27 cellular contexts compared by ENCODE assay signal in genomic region chrX:2486476-2487133, GRCh38. TPM values are rescaled to one million over a fixed set of nuclear protein-coding genes. Genes with fewer than 3 reads are reported as not detected.
DNase-seq lines count a peak whose midpoint lies in the region; ATAC-seq, FAIRE-seq and TF ChIP-seq lines count a peak whose summit lies in the region.
"Had no signal": no experiment of that assay in that cellular context is flagged by ENCODE, and none has a peak within 500 bp of the region (broad histone marks: within the 10 kb centered on the region; RNA-seq: fewer than 3 reads in every experiment).

No MANE protein-coding gene starts in this region.

- TF ChIP-seq EP300 in H1 (IDR thresholded peaks at IDR 0.05; ENCODE audit: borderline replicate concordance in 1 of 2, low read depth in 2 of 2, low read length in 2 of 2): no peak

- H4K5ac ChIP-seq in H9 (ENCODE audit: insufficient read length, low read depth, low read length): no peak overlapping the region
- H4K5ac ChIP-seq in H1 (ENCODE audit: insufficient read length, low read depth, low read length): no peak overlapping the region

- H3K27me3 ChIP-seq in ACC112 (ENCODE audit: insufficient read depth, low read length) (no peaks in the 10 kb centered on the region), H9 (ENCODE audit: insufficient read depth, low read length) (no peaks in the 10 kb centered on the region), H1 (replicated peaks in 1 of 4; ENCODE audit: control insufficient read depth in 3 of 4, extremely low read depth in 1 of 4, insufficient read depth in 3 of 4, low read length in 3 of 4) (no peaks in the 10 kb centered on the region), neuronal stem cell (ENCODE audit: control insufficient read depth in 3 of 3, insufficient read depth in 3 of 3, low read depth in 1 of 3, low read length in 3 of 3) (no peaks in the 10 kb centered on the region), Caco-2 (replicated peaks; ENCODE audit: control insufficient read depth, insufficient read depth, low read length) (no peaks in the 10 kb centered on the region)
- H3K27me3 ChIP-seq: BLaER1 treated with 17β-estradiol and CSF1 and Interleukin-3, amounts not matched to agents 10 nM and 100 nM had no signal

- POLR2A ChIA-PET in H1 (lab: Charles Lee; ENCODE audit: partially characterized antibody) (no interaction called here), Caco-2 (lab: Charles Lee) (no interaction called here)

- no peaks in the 10 kb centered on the region for H3K79me1 ChIP-seq in H9 (ENCODE audit: insufficient read depth, low read depth, low read length, poor library complexity, severe bottlenecking)
- H3K79me1 ChIP-seq in H1 (ENCODE audit: low read depth, low read length): peaks cover 15% of the 10 kb centered on the region
- peaks cover 12% of the 10 kb centered on the region for H3K79me1 ChIP-seq in neuronal stem cell (ENCODE audit: low read depth, low read length)

- BruUV-seq in Caco-2 (replicated peaks; lab: Mats Ljungman, UMichigan): no TSS peak

- no peak overlapping the region for H3K4ac ChIP-seq in H9 (ENCODE audit: low read depth, low read length)
- no peak overlapping the region for H3K4ac ChIP-seq in H1 (replicated peaks; ENCODE audit: insufficient read length, low read depth, low read length)
- no peak overlapping the region for H3K4ac ChIP-seq in neuronal stem cell (ENCODE audit: low read length)

- H3K27me3 Mint-ChIP-seq in H9 (ENCODE audit: low read depth) (no peaks in the 10 kb centered on the region), Caco-2 (ENCODE audit: insufficient read depth, unreplicated experiment) (no peaks in the 10 kb centered on the region)
- H3K27me3 Mint-ChIP-seq: activated CD4-positive, alpha-beta T cell treated with anti-CD3 and anti-CD28 coated beads for 36 hours; central memory CD8-positive, alpha-beta T cell; T-cell had no signal

- H3K4me3 Mint-ChIP-seq in H9 (no peak overlapping the region; a peak in 1 of 5 replicates), Caco-2 (ENCODE audit: unreplicated experiment) (no peak overlapping the region)
- H3K4me3 Mint-ChIP-seq: activated CD4-positive, alpha-beta T cell treated with anti-CD3 and anti-CD28 coated beads for 36 hours; activated T-cell treated with anti-CD3 and anti-CD28 coated beads, Interleukin-2, amount 50 U/mL, for 4 hours; central memory CD8-positive, alpha-beta T cell; T-cell had no signal

- H2BK20ac ChIP-seq in H9 (ENCODE audit: low read depth, low read length, poor library complexity, severe bottlenecking) (no peak overlapping the region), H1 (ENCODE audit: low read length) (no peak overlapping the region)

- H2BK5ac ChIP-seq in H9 (ENCODE audit: insufficient read length, low read length) (peak overlapping the region; percentile 23), H1 (ENCODE audit: low read depth, low read length) (peak overlapping the region; percentile 73), neuronal stem cell (ENCODE audit: low read length) (no peak overlapping the region)

- H3K14ac ChIP-seq in H9 (ENCODE audit: insufficient read depth, low read length) (no peak overlapping the region; the same call in 1 of the 2 replicates), H1 (ENCODE audit: insufficient read length) (no peak overlapping the region), neuronal stem cell (ENCODE audit: low read length) (no peak overlapping the region)

- H3K4me2 ChIP-seq in H9 (ENCODE audit: insufficient read depth, insufficient read length, low read length): no peak overlapping the region
- H3K4me2 ChIP-seq in H1 (ENCODE audit: insufficient read depth in 1 of 2, low read depth in 2 of 2, low read length in 2 of 2): no peak overlapping the region
- H3K4me2 ChIP-seq in neuronal stem cell (ENCODE audit: insufficient read depth, low read length, poor library complexity, severe bottlenecking): no peak overlapping the region

- no peak overlapping the region for H3T11ph ChIP-seq in H9 (ENCODE audit: low read length)

- peak overlapping the region; percentile 75 to 96 (median 91); a peak in 6 of 7 replicates for H3K27ac Mint-ChIP-seq in H9
- H3K27ac Mint-ChIP-seq in Caco-2 (ENCODE audit: unreplicated experiment): no peak overlapping the region
- H3K27ac Mint-ChIP-seq: activated CD4-positive, alpha-beta T cell treated with anti-CD3 and anti-CD28 coated beads for 36 hours; T-cell had no signal

- no peak for ATAC-seq in HG02981 (IDR thresholded peaks at IDR 0.05; ENCODE audit: unreplicated experiment)
- ATAC-seq in omental fat pad (ENCODE audit: low FRiP score): no peak
- ATAC-seq: activated CD4-positive, alpha-beta T cell treated with anti-CD3 and anti-CD28 coated beads for 36 hours; activated T-cell treated with anti-CD3 and anti-CD28 coated beads, Interleukin-2, amount 50 U/mL, for 4 hours; K562; stimulated activated naive CD8-positive, alpha-beta T cell treated with anti-CD3 and anti-CD28 coated beads, Interleukin-15, Interleukin-2, amounts not matched to agents 100 U/mL and 50 U/mL, for 24 hours; T-cell had no signal

- H3K4me3 ChIP-seq in ACC112 (ENCODE audit: low read depth, low read length) (no peak overlapping the region), H1 (ENCODE audit: extremely low read depth in 1 of 4, insufficient read depth in 2 of 4, low read depth in 3 of 4, low read length in 4 of 4) (no peak overlapping the region), neuronal stem cell (ENCODE audit: low read length in 2 of 2) (no peak overlapping the region), Caco-2 (ENCODE audit: low read depth, low read length) (no peak overlapping the region)
- H3K4me3 ChIP-seq: BLaER1 treated with 17β-estradiol and CSF1 and Interleukin-3, amounts not matched to agents 10 nM and 100 nM; K562 had no signal

- H3K18ac ChIP-seq in H9 (ENCODE audit: insufficient read length, low read depth, low read length) (no peak overlapping the region), H1 (ENCODE audit: extremely low read depth, low read length) (no peak overlapping the region), neuronal stem cell (ENCODE audit: low read length) (no peak overlapping the region)

- TF ChIP-seq CTCF in H9 (conservative IDR thresholded peaks at IDR 0.05) (no peak), H1 (IDR thresholded peaks at IDR 0.05; ENCODE audit: control extremely low read depth in 1 of 3, insufficient read depth in 1 of 3, low read depth in 1 of 3, low read length in 3 of 3) (no peak), Caco-2 (IDR thresholded peaks at IDR 0.05; ENCODE audit: insufficient read depth in 1 of 2, low read depth in 1 of 2, low read length in 1 of 2, severe bottlenecking in 1 of 2, unreplicated experiment in 1 of 2) (no peak), omental fat pad (IDR thresholded peaks at IDR 0.05) (no peak)

- H4K8ac ChIP-seq in H9 (replicated peaks; ENCODE audit: insufficient read length, low read depth, low read length): no peak overlapping the region
- no peak overlapping the region for H4K8ac ChIP-seq in H1 (ENCODE audit: extremely low read depth, insufficient read depth, low read length)
- H4K8ac ChIP-seq in neuronal stem cell (ENCODE audit: low read depth, low read length): no peak overlapping the region

- H3K36me3 Mint-ChIP-seq in H9 (ENCODE audit: insufficient read depth in 1 of 3, low read depth in 3 of 3) (peaks cover 39 to 57% (median 53%) of the 10 kb centered on the region in 3 experiments; a peak in 6 of 7 replicates), Caco-2 (ENCODE audit: insufficient read depth, unreplicated experiment) (peaks cover 82% of the 10 kb centered on the region)

- H4K91ac ChIP-seq in H9 (ENCODE audit: insufficient read length, low read depth, low read length): no peak overlapping the region
- no peak overlapping the region for H4K91ac ChIP-seq in H1 (replicated peaks; ENCODE audit: insufficient read length, low read length)
- H4K91ac ChIP-seq in neuronal stem cell (ENCODE audit: low read depth, low read length, poor library complexity): no peak overlapping the region

- H2BK120ac ChIP-seq in H9 (ENCODE audit: low read depth, low read length, poor library complexity, severe bottlenecking) (no peak overlapping the region), H1 (replicated peaks; ENCODE audit: low read depth, low read length) (no peak overlapping the region), neuronal stem cell (ENCODE audit: low read depth, low read length) (no peak overlapping the region)

- DNase-seq in H9: no peak
- no peak for DNase-seq in H1 (ENCODE audit: low read depth in 1 of 2, low spot score in 2 of 2)
- DNase-seq in neuronal stem cell (ENCODE audit: low spot score): no peak
- no peak for DNase-seq in NCI-H345 treated with DMSO at 0.1 percent for 48 hours (lab: John Stamatoyannopoulos, UW; ENCODE audit: unreplicated experiment)
- DNase-seq in Caco-2: no peak
- DNase-seq in omental fat pad (ENCODE audit: low spot score): no peak
- DNase-seq: activated CD4-positive, alpha-beta T cell treated with anti-CD3 and anti-CD28 coated beads for 36 hours; activated CD8-positive, alpha-beta memory T cell treated with anti-CD3 and anti-CD28 coated beads for 24 hours; activated naive CD4-positive, alpha-beta T cell treated with anti-CD3 and anti-CD28 coated beads, Interleukin-2, amount 50 U/mL, for 16 hours; activated T-cell treated with anti-CD3 and anti-CD28 coated beads, Interleukin-2, amount 50 U/mL, for 4 hours; anterior cingulate cortex; erythroblast; MM.1S; NCI-H774; occipital lobe; retina; SIG-M5; stimulated activated CD4-positive, alpha-beta T cell treated with anti-CD3 and anti-CD28 coated beads, Interleukin-4, amount 100 ng/mL, for 4 hours; stimulated activated naive CD8-positive, alpha-beta T cell treated with anti-CD3 and anti-CD28 coated beads, Interleukin-15, Interleukin-2, amounts not matched to agents 100 U/mL and 50 U/mL, for 24 hours; T-cell; trophoblast cell had no signal

- H2AFZ ChIP-seq in ACC112 (ENCODE audit: low read length, unreplicated experiment): no peak overlapping the region
- H2AFZ ChIP-seq in H9 (ENCODE audit: low read length): no peak overlapping the region
- no peak overlapping the region for H2AFZ ChIP-seq in H1 (ENCODE audit: low read length)
- no peak overlapping the region for H2AFZ ChIP-seq in neuronal stem cell (ENCODE audit: low read length)

- H3K4me1 ChIP-seq in ACC112 (ENCODE audit: control insufficient read depth, insufficient read depth, low read length, unreplicated experiment): peaks cover 19% of the 10 kb centered on the region
- peaks cover 3% of the 10 kb centered on the region for H3K4me1 ChIP-seq in H9 (ENCODE audit: insufficient read depth, low read length)
- peaks cover 5 to 13% (median 8%) of the 10 kb centered on the region in 4 experiments for H3K4me1 ChIP-seq in H1 (replicated peaks in 1 of 4; ENCODE audit: control insufficient read depth in 3 of 4, insufficient read depth in 4 of 4, low read length in 3 of 4)
- H3K4me1 ChIP-seq in neuronal stem cell (ENCODE audit: control insufficient read depth in 2 of 2, insufficient read depth in 1 of 2, low read depth in 1 of 2, low read length in 2 of 2): peaks cover 0 to 13% of the 10 kb centered on the region in 2 donors
- H3K4me1 ChIP-seq in Caco-2: peaks cover 11% of the 10 kb centered on the region; the same call in 1 of the 2 replicates

- H3K9me3 ChIP-seq in H9 (ENCODE audit: control insufficient read depth, low read depth, low read length): no peaks in the 10 kb centered on the region
- no peaks in the 10 kb centered on the region for H3K9me3 ChIP-seq in H1 (ENCODE audit: insufficient read depth in 2 of 2, low read depth in 1 of 2, low read length in 1 of 2)
- H3K9me3 ChIP-seq in neuronal stem cell (replicated peaks in 1 of 2; ENCODE audit: control insufficient read depth in 2 of 2, insufficient read depth in 1 of 2, low read depth in 1 of 2, low read length in 2 of 2): peaks cover 0 to 3% of the 10 kb centered on the region in 2 donors
- H3K9me3 ChIP-seq in Caco-2: no peaks in the 10 kb centered on the region

- H3K23ac ChIP-seq in H9 (ENCODE audit: insufficient read length, low read depth, low read length) (no peak overlapping the region), H1 (ENCODE audit: insufficient read length) (no peak overlapping the region), neuronal stem cell (ENCODE audit: low read depth, low read length, poor library complexity) (no peak overlapping the region)

- H2AK5ac ChIP-seq in H9 (ENCODE audit: insufficient read length, low read length) (no peak overlapping the region), H1 (ENCODE audit: low read depth, low read length) (no peak overlapping the region), neuronal stem cell (ENCODE audit: low read depth, low read length) (no peak overlapping the region)

- H4K20me1 ChIP-seq in H9 (ENCODE audit: control insufficient read depth, insufficient read depth, insufficient read length) (no peaks in the 10 kb centered on the region), H1 (replicated peaks in 1 of 2; ENCODE audit: control insufficient read depth in 1 of 2, insufficient read depth in 2 of 2, low read length in 2 of 2) (peaks cover 12 to 15% of the 10 kb centered on the region in 2 experiments)

- no peak for FAIRE-seq in H1 (lab: Jason Lieb, UNC)
- FAIRE-seq: H54, K562 had no signal

- H3K36me3 ChIP-seq in ACC112 (ENCODE audit: insufficient read depth, low read length) (peaks cover 32% of the 10 kb centered on the region), H1 (ENCODE audit: control insufficient read depth in 2 of 4, insufficient read depth in 4 of 4, low read length in 3 of 4) (peaks cover 10 to 49% (median 36%) of the 10 kb centered on the region in 4 experiments; a peak in 7 of 8 replicates), neuronal stem cell (replicated peaks in 1 of 2; ENCODE audit: control insufficient read depth in 2 of 2, insufficient read depth in 2 of 2, low read length in 2 of 2) (peaks cover 30 to 70% of the 10 kb centered on the region in 2 donors), Caco-2 (ENCODE audit: control insufficient read depth, insufficient read depth, low read length) (peaks cover 18% of the 10 kb centered on the region)

- H3K4me1 Mint-ChIP-seq in H9: peaks cover 36 to 38% of the 10 kb centered on the region in 2 experiments
- peaks cover 7% of the 10 kb centered on the region for H3K4me1 Mint-ChIP-seq in Caco-2 (ENCODE audit: low read depth, unreplicated experiment)
- H3K4me1 Mint-ChIP-seq: activated CD4-positive, alpha-beta T cell treated with anti-CD3 and anti-CD28 coated beads for 36 hours had no signal

- H2BK12ac ChIP-seq in H9 (ENCODE audit: insufficient read length, low read depth, low read length) (no peak overlapping the region), H1 (ENCODE audit: low read depth, low read length) (no peak overlapping the region), neuronal stem cell (ENCODE audit: low read length) (no peak overlapping the region)

- H3K9ac ChIP-seq in H9 (ENCODE audit: extremely low read depth, insufficient read length, low read length): no peak overlapping the region
- H3K9ac ChIP-seq in H1 (replicated peaks in 1 of 4; ENCODE audit: extremely low read depth in 1 of 4, low read depth in 3 of 4, low read length in 3 of 4): no peak overlapping the region
- H3K9ac ChIP-seq in neuronal stem cell (ENCODE audit: low read depth, low read length, poor library complexity): peak overlapping the region; percentile 27

- no peak overlapping the region for H3K56ac ChIP-seq in H9 (ENCODE audit: insufficient read length, low read depth, low read length)
- H3K56ac ChIP-seq in H1 (replicated peaks; ENCODE audit: insufficient read length, low read depth, low read length): no peak overlapping the region

- H3K23me2 ChIP-seq in H9 (ENCODE audit: insufficient read length, low read depth, low read length, poor library complexity, severe bottlenecking): peaks cover 3% of the 10 kb centered on the region
- H3K23me2 ChIP-seq in H1 (ENCODE audit: low read depth, low read length): peaks cover 2% of the 10 kb centered on the region; the same call in 1 of the 2 replicates

- TF ChIP-seq RAD21 in H1 (IDR thresholded peaks at IDR 0.05 in 1 of 2, conservative IDR thresholded peaks at IDR 0.05 in 1 of 2; ENCODE audit: low read depth in 2 of 2, low read length in 2 of 2): no peak

- intact Hi-C loops in Caco-2 (cut with micrococcal nuclease; ENCODE audit: unreplicated experiment): no loop called here

- CTCF ChIA-PET in H1 (lab: Charles Lee; ENCODE audit: partially characterized antibody) (no interaction called here), Caco-2 (lab: Charles Lee) (no interaction called here)

- H3K9me3 Mint-ChIP-seq in H9 (no peaks in the 10 kb centered on the region), Caco-2 (ENCODE audit: unreplicated experiment) (no peaks in the 10 kb centered on the region)
- H3K9me3 Mint-ChIP-seq: activated T-cell treated with anti-CD3 and anti-CD28 coated beads, Interleukin-2, amount 50 U/mL, for 4 hours; central memory CD8-positive, alpha-beta T cell; T-cell had no signal

- no CpG with 5 or more reads among the region's 29 CpGs for WGBS in H9 (ENCODE audit: extremely low coverage, insufficient read length, low lambda C conversion rate)
- 88% methylated on average over 29 of the region's 29 CpGs; no CpG with 5 or more reads in 1 of the 2 experiments for WGBS in H1 (ENCODE audit: extremely low coverage in 1 of 2, insufficient coverage in 1 of 2, insufficient read length in 1 of 2, insufficient replicate concordance in 2 of 2, low coverage in 1 of 2, low lambda C conversion rate in 2 of 2, missing lambda C conversion rate in 1 of 2), 2 experiments
- no CpG with 5 or more reads among the region's 29 CpGs for WGBS in neuronal stem cell (ENCODE audit: extremely low coverage in 2 of 2, insufficient read length in 2 of 2, insufficient replicate concordance in 1 of 2), 2 donors

- H2BK15ac ChIP-seq in H9 (ENCODE audit: low read depth, low read length) (no peak overlapping the region), H1 (ENCODE audit: low read length) (no peak overlapping the region), neuronal stem cell (ENCODE audit: low read length) (no peak overlapping the region)

- H3K27ac ChIP-seq in ACC112 (ENCODE audit: low read depth, low read length) (peak overlapping the region; percentile 88; the same call in 1 of the 2 replicates), H9 (ENCODE audit: insufficient read length, low read depth, low read length) (no peak overlapping the region), H1 (ENCODE audit: low read depth, low read length) (no peak overlapping the region; the same call in 1 of the 2 replicates), neuronal stem cell (replicated peaks; ENCODE audit: low read length) (no peak overlapping the region)

- H3K79me2 ChIP-seq in ACC112 (ENCODE audit: control insufficient read depth, insufficient read depth, low read length, unreplicated experiment) (peaks cover 26% of the 10 kb centered on the region), H9 (ENCODE audit: insufficient read depth, low read length) (peaks cover 4% of the 10 kb centered on the region; the same call in 1 of the 2 replicates), H1 (ENCODE audit: control insufficient read depth in 1 of 2, insufficient read depth in 2 of 2, low read length in 2 of 2) (peaks cover 6 to 79% of the 10 kb centered on the region in 2 experiments; a peak in 3 of 4 replicates)

- no peak for TF ChIP-seq POLR2A in H1 (IDR thresholded peaks at IDR 0.05; ENCODE audit: control extremely low read depth in 1 of 2, low read depth in 2 of 2, low read length in 2 of 2)

RNA-seq across cellular contexts. Expression of gene DHRSX, which starts 14.2 kb away (rescaled TPM):
- 42.3 and 44.0 TPM in 2 replicates for total RNA-seq in H9 (2021)
- 29.1 and 35.1 TPM in 2 replicates for total RNA-seq in H1 (2021; fragmentation: NEBNext Ultra II Directional; extraction: Animal tissue kit (Norgen Biotek cat#: 25700))
- 43.4 and 46.8 TPM in 2 replicates for polyA plus RNA-seq in H1 (2011; rRNA removed)
- 36.5 TPM for polyA plus RNA-seq in H1 (2011; cell fraction: cytosol; rRNA removed)
- polyA plus RNA-seq in H1 (2011; cell fraction: nucleus; rRNA removed): 54.8 TPM
- 29.2 to 34.0 TPM (median 33.8 TPM) in 4 replicates for polyA plus RNA-seq in H1 (2012, experiment 1 of 2)
- polyA plus RNA-seq in H1 (2012, experiment 2 of 2): 30.9 TPM
- 22.1 TPM for polyA plus RNA-seq in H1 (2013, experiment 1 of 2)
- polyA plus RNA-seq in H1 (2013, experiment 2 of 2): 23.6 TPM
- 51.6 and 57.5 TPM in 2 replicates for polyA minus RNA-seq in H1 (2011; rRNA and poly(A)+ RNA removed)
- polyA minus RNA-seq in H1 (2011; cell fraction: cytosol; rRNA and poly(A)+ RNA removed): 15.0 TPM
- 45.8 TPM for polyA minus RNA-seq in H1 (2011; cell fraction: nucleus; rRNA and poly(A)+ RNA removed)
- 24.5 TPM for polyA plus RNA-seq in neuronal stem cell (2013, experiment 1 of 2)
- 24.6 TPM for polyA plus RNA-seq in neuronal stem cell (2013, experiment 2 of 2)
- total RNA-seq in Caco-2 (2022): 54.2 and 64.1 TPM in 2 replicates
- total RNA-seq in omental fat pad: 10 to 100 TPM; 18.6 to 34.2 (median 21.4) TPM

RNA-seq across cellular contexts. Expression of gene ZBED1, which starts 14.2 kb away (rescaled TPM):
- 61.1 and 63.8 TPM in 2 replicates for total RNA-seq in H9 (2021)
- 45.8 and 46.4 TPM in 2 replicates for total RNA-seq in H1 (2021; fragmentation: NEBNext Ultra II Directional; extraction: Animal tissue kit (Norgen Biotek cat#: 25700))
- 28.5 and 41.4 TPM in 2 replicates for polyA plus RNA-seq in H1 (2011; rRNA removed)
- 33.4 TPM for polyA plus RNA-seq in H1 (2011; cell fraction: cytosol; rRNA removed)
- polyA plus RNA-seq in H1 (2011; cell fraction: nucleus; rRNA removed): 34.7 TPM
- polyA plus RNA-seq in H1 (2012, experiment 1 of 2): 23.6 to 30.7 TPM (median 29.1 TPM) in 4 replicates
- polyA plus RNA-seq in H1 (2012, experiment 2 of 2): 29.3 TPM
- polyA plus RNA-seq in H1 (2013, experiment 1 of 2): 19.5 TPM
- 17.9 TPM for polyA plus RNA-seq in H1 (2013, experiment 2 of 2)
- polyA minus RNA-seq in H1 (2011; rRNA and poly(A)+ RNA removed): 29.9 and 30.2 TPM in 2 replicates
- 40.1 TPM for polyA minus RNA-seq in H1 (2011; cell fraction: cytosol; rRNA and poly(A)+ RNA removed)
- polyA minus RNA-seq in H1 (2011; cell fraction: nucleus; rRNA and poly(A)+ RNA removed): 31.7 TPM
- 19.2 TPM for polyA plus RNA-seq in neuronal stem cell (2013, experiment 1 of 2)
- polyA plus RNA-seq in neuronal stem cell (2013, experiment 2 of 2): 18.2 TPM
- 63.7 and 68.8 TPM in 2 replicates for total RNA-seq in Caco-2 (2022)
- 10 to 100 TPM; 28.3 to 46.5 (median 34.2) TPM for total RNA-seq in omental fat pad
